ENCODE assay signal across 8 cellular contexts in genomic region chr3:93979850-93980677, GRCh38. TPM values are rescaled to one million over a fixed set of nuclear protein-coding genes. Genes with fewer than 3 reads are reported as not detected.
A peak's percentile ranks its signal among the peaks of the same experiment; 100 is the strongest.
DNase-seq lines count a peak whose midpoint lies in the region; ATAC-seq, FAIRE-seq and TF ChIP-seq lines count a peak whose summit lies in the region.

TSS of gene ARL13B (plus strand) at chr3:93980155. CDS start at chr3:93980424, 269 bp downstream.

- intact Hi-C loops in adrenal gland (cut with DNase I) (no loop called here), heart left ventricle (cut with DNase I) (no loop called here)

- H3K27me3 Mint-ChIP-seq in T-cell, result no peaks in the 10 kb centered on the region

- FAIRE-seq in GM12891 (lab: Jason Lieb, UNC), result peak; percentile 92

- H3K4me3 ChIP-seq in adrenal gland, result peak within 1 kb of the TSS; percentile 67 to 89 (median 82)
- H3K4me3 ChIP-seq in heart left ventricle, result peak within 1 kb of the TSS; percentile 52 to 97 (median 86)
- H3K4me3 ChIP-seq in upper lobe of left lung, result peak within 1 kb of the TSS; percentile 45 to 89 (median 76)

- TF ChIP-seq CTCF in adrenal gland (IDR thresholded peaks at IDR 0.05) (no peak), heart left ventricle (IDR thresholded peaks at IDR 0.05) (no peak), upper lobe of left lung (IDR thresholded peaks at IDR 0.05) (peak in 2 of 6 experiments; percentile 19 to 21)

- peak within 1 kb of the TSS; percentile 87 to 98 (median 90) for H3K27ac ChIP-seq in adrenal gland
- peak within 1 kb of the TSS; percentile 51 to 98 (median 90) for H3K27ac ChIP-seq in heart left ventricle
- H3K27ac ChIP-seq in upper lobe of left lung, result peak within 1 kb of the TSS; percentile 91 to 95 (median 92)

- H3K27ac Mint-ChIP-seq in T-cell, result peak within 1 kb of the TSS; percentile 71 to 88

- POLR2A ChIA-PET in T-cell (lab: Charles Lee), result interaction anchor here (0.6 to 1.5 kb wide), 6 partner anchors 11 to 286 kb away, joined by 3 to 21 read pairs (median 3); partner anchors contain the start of genes DHFR2 (in 1 of the 2) and NSUN3 (in 1 of the 2)

- peaks cover 0 to 7% of the 10 kb centered on the region in 2 donors for H3K4me1 ChIP-seq in adrenal gland (replicated peaks in 1 of 2)
- peaks cover 0 to 15% (median 10%) of the 10 kb centered on the region in 12 donors for H3K4me1 ChIP-seq in heart left ventricle
- peaks cover 7 to 23% (median 10%) of the 10 kb centered on the region in 4 donors for H3K4me1 ChIP-seq in upper lobe of left lung

- no peaks in the 10 kb centered on the region for H3K9me3 Mint-ChIP-seq in T-cell

- TF ChIP-seq POLR2A in GM12891 (IDR thresholded peaks at IDR 0.05; ENCODE audit: low read depth, low read length) (peak; percentile 76), adrenal gland (IDR thresholded peaks at IDR 0.05) (peak; percentile 60 to 87), heart left ventricle (IDR thresholded peaks at IDR 0.05) (peak in 1 of 2 donors; percentile 90), upper lobe of left lung (IDR thresholded peaks at IDR 0.05) (peak in 3 of 4 donors; percentile 79 to 89 (median 87))

- H3K9me3 ChIP-seq in adrenal gland (replicated peaks in 1 of 3) (no peaks in the 10 kb centered on the region), heart left ventricle (no peaks in the 10 kb centered on the region), upper lobe of left lung (no peaks in the 10 kb centered on the region)

- no peaks in the 10 kb centered on the region for H3K27me3 ChIP-seq in adrenal gland
- H3K27me3 ChIP-seq in heart left ventricle, result no peaks in the 10 kb centered on the region
- no peaks in the 10 kb centered on the region for H3K27me3 ChIP-seq in upper lobe of left lung

- DNase-seq in GM12891 (ENCODE audit: insufficient read length, low spot score) (peak; percentile 83), NCI-H1436 treated with DMSO at 0.1 percent for 48 hours (lab: John Stamatoyannopoulos, UW) (peak; percentile 98), T-cell (peak; percentile 81 to 95 (median 93)), adrenal gland (peak; percentile 97 to 100 (median 99)), heart left ventricle (peak; percentile 98 to 99 (median 98)), pons (ENCODE audit: low spot score) (peak; percentile 99), upper lobe of left lung (peak; percentile 93 to 99)

- H3K4me3 Mint-ChIP-seq in T-cell, result peak within 1 kb of the TSS; percentile 84 to 89 (median 87)

- H3K4me1 Mint-ChIP-seq in T-cell, result peaks cover 21 to 23% (median 23%) of the 10 kb centered on the region in 3 donors

- CTCF ChIA-PET in T-cell (lab: Charles Lee), result interaction anchor here (0.6 to 1.5 kb wide), 7 partner anchors 13 to 90 kb away, joined by 3 to 12 read pairs (median 5); partner anchors contain the start of genes DHFR2 (in 1 of the 2) and NSUN3 (in 1 of the 2)

- peak in 1 of 4 donors; percentile 31 for TF ChIP-seq EP300 in upper lobe of left lung (IDR thresholded peaks at IDR 0.05)

- 0 to 1% (median 0%) methylated on average over 21 to 66 of the region's 66 CpGs for WGBS in adrenal gland, 4 donors
- 0% methylated on average over 51 to 66 of the region's 66 CpGs for WGBS in heart left ventricle, 4 donors
- WGBS in upper lobe of left lung, 2 donors, result 0% methylated on average over 56 to 60 of the region's 66 CpGs

- no peaks in the 10 kb centered on the region for H3K36me3 Mint-ChIP-seq in T-cell

- no peaks in the 10 kb centered on the region for H3K36me3 ChIP-seq in adrenal gland (replicated peaks in 1 of 2)
- H3K36me3 ChIP-seq in heart left ventricle, result no peaks in the 10 kb centered on the region
- H3K36me3 ChIP-seq in upper lobe of left lung, result no peaks in the 10 kb centered on the region

- ATAC-seq in HG02840 (IDR thresholded peaks at IDR 0.05; ENCODE audit: low FRiP score, unreplicated experiment) (peak; percentile 100), T-cell (replicated peaks in 1 of 4) (peak; percentile 100), heart left ventricle (peak; percentile 100), upper lobe of left lung (ENCODE audit: low FRiP score in 2 of 2) (peak; percentile 100)

TF ChIP-seq in GM12891, 5 proteins besides CTCF, POLR2A, EP300 and RAD21:
- TF ChIP-seq POLR2AphosphoS5 (IDR thresholded peaks at IDR 0.05; ENCODE audit: low read depth, low read length), result peak; percentile 66
- TF ChIP-seq TAF1 (IDR thresholded peaks at IDR 0.05; ENCODE audit: low read depth, low read length), result peak; percentile 64; the same call in 1 of the 2 replicates
- TF ChIP-seq POU2F2 (IDR thresholded peaks at IDR 0.05; ENCODE audit: low read depth, low read length), result no peak

RNA-seq across cellular contexts. Expression of gene ARL13B, which starts in this region (rescaled TPM):
- 1.7 TPM for polyA plus RNA-seq in GM12891 (2012; ENCODE audit: low read depth, missing spikeins)
- total RNA-seq in T-cell (10 to 100 TPM in 1 of 5 donors, 1 to 10 TPM in 4; 6.0 to 11.5 (median 9.2) TPM), adrenal gland (1 to 10 TPM; 3.2 to 6.6 (median 6.1) TPM), heart left ventricle (1 to 10 TPM; 3.1 to 9.0 (median 5.4) TPM), upper lobe of left lung (10 to 100 TPM; 19.7 to 28.2 (median 23.6) TPM)
- polyA plus RNA-seq in adrenal gland (1 to 10 TPM; 3.5 to 7.7 (median 3.9) TPM), heart left ventricle (1 to 10 TPM; 1.7 to 3.7 TPM)

Comparison
In these comparisons a context has a peak if more than half of its experiments do, and no peak if none do; other contexts are left out.
1. Peak in every context shown above with its lines: DNase-seq, ATAC-seq, H3K4me3 ChIP-seq and H3K27ac ChIP-seq.